Comparison of ENCODE assay signal across 8 cellular contexts in genomic region chr2:239035361-239035814, GRCh38.
DNase-seq lines count a peak whose midpoint lies in the region; ATAC-seq and TF ChIP-seq lines count a peak whose summit lies in the region.

No MANE protein-coding gene starts in this region.

- H3K27me3 ChIP-seq in PC-3 (ENCODE audit: low read length) = peaks cover 9% of the 10 kb centered on the region; the same call in 1 of the 2 replicates
- H3K27me3 ChIP-seq in uterus = no peaks in the 10 kb centered on the region

- no peaks in the 10 kb centered on the region for H3K36me3 ChIP-seq in PC-3 (ENCODE audit: low read depth, low read length)
- no peaks in the 10 kb centered on the region for H3K36me3 ChIP-seq in uterus

- H3K4me1 ChIP-seq in PC-3 (ENCODE audit: insufficient read depth, low read length) (no peaks in the 10 kb centered on the region), uterus (no peaks in the 10 kb centered on the region)

- no peak for TF ChIP-seq POLR2A in uterus (IDR thresholded peaks at IDR 0.05)

- no peaks in the 10 kb centered on the region for H4K20me1 ChIP-seq in PC-3 (ENCODE audit: low read length)

- CTCF ChIA-PET in PC-3 (lab: Charles Lee) = no interaction called here

- H3K4me2 ChIP-seq in PC-3 (ENCODE audit: low read length) = no peak overlapping the region

- H3K9ac ChIP-seq in PC-3 (ENCODE audit: low read length) = no peak overlapping the region

- H3F3A ChIP-seq in PC-3 (ENCODE audit: low read length, unreplicated experiment) = no peaks in the 10 kb centered on the region

- H3K4me3 ChIP-seq in PC-3 (ENCODE audit: low read length) = no peak overlapping the region
- H3K4me3 ChIP-seq in uterus = no peak overlapping the region

- POLR2A ChIA-PET in PC-3 (lab: Charles Lee; ENCODE audit: unreplicated experiment) = no interaction called here

- no TSS peak for BruUV-seq in PC-3 (replicated peaks; lab: Mats Ljungman, UMichigan)

- TF ChIP-seq CTCF in PC-3 (conservative IDR thresholded peaks at IDR 0.05; ENCODE audit: low read depth, low read length) = peak; percentile 64
- peak; percentile 63 to 99 (median 82) for TF ChIP-seq CTCF in uterus (IDR thresholded peaks at IDR 0.05)

- H3K27ac ChIP-seq in PC-3 (ENCODE audit: low read length) (no peak overlapping the region), uterus (no peak overlapping the region)

- H2AFZ ChIP-seq in PC-3 (ENCODE audit: low read length) = 0 out of 2 replicates have a peak overlapping the region, but pooled peaks have one; percentile 24

- no peaks in the 10 kb centered on the region for H3K9me2 ChIP-seq in PC-3 (replicated peaks; ENCODE audit: low read length)

- intact Hi-C loops in PC-3 (cut with micrococcal nuclease) (loop anchor here (1.0 kb wide), 1 partner anchor 71 kb away; no protein-coding TSS in a partner anchor), posterior vena cava (cut with DNase I) (loop anchor here in 1 of 2 donors (10.0 kb wide), 1 partner anchor 259 kb away; no protein-coding TSS in a partner anchor), uterus (cut with DNase I; ENCODE audit: low total_unique reads) (loop anchor here (10.0 kb wide), 2 partner anchors 849 to 1109 kb away; partner anchors contain the start of gene OTOS)

- no peaks in the 10 kb centered on the region for H3K9me3 ChIP-seq in PC-3 (ENCODE audit: low read length)
- H3K9me3 ChIP-seq in uterus = no peaks in the 10 kb centered on the region

- DNase-seq in NCI-H345 (lab: John Stamatoyannopoulos, UW) (peak; percentile 52), NCI-H345 treated with DMSO at 0.1 percent for 48 hours (lab: John Stamatoyannopoulos, UW; ENCODE audit: unreplicated experiment) (no peak), PC-3 (peak; percentile 57), germinal center (ENCODE audit: low spot score) (peak; percentile 86), posterior vena cava (ENCODE audit: low spot score) (peak; percentile 88), uterus (peak in 1 of 2 donors; percentile 62), NCI-H2029 treated with DMSO at 0.1 percent for 48 hours (lab: John Stamatoyannopoulos, UW) (no peak)
- DNase-seq in activated T-helper 9 cell treated with anti-CD3 and anti-CD28 coated beads, Interleukin-2, amount 50 U/mL, for 16 hours (ENCODE audit: low read depth) = peak; percentile 46

- no peaks in the 10 kb centered on the region for H3K79me2 ChIP-seq in PC-3 (ENCODE audit: low read length)

- ATAC-seq in PC-3 = peak; percentile 92

Comparison
In these comparisons a context has a peak if more than half of its experiments do, and no peak if none do; other contexts are left out.
1. DNase-seq: peak in NCI-H345 (single experiment), PC-3 (single experiment), activated T-helper 9 cell treated with anti-CD3 and anti-CD28 coated beads, Interleukin-2, amount 50 U/mL, for 16 hours (single experiment), germinal center (single experiment) and posterior vena cava (single experiment); none in NCI-H345 treated with DMSO at 0.1 percent for 48 hours (single experiment) and NCI-H2029 treated with DMSO at 0.1 percent for 48 hours (single experiment).